In the genomic region with DNA sequence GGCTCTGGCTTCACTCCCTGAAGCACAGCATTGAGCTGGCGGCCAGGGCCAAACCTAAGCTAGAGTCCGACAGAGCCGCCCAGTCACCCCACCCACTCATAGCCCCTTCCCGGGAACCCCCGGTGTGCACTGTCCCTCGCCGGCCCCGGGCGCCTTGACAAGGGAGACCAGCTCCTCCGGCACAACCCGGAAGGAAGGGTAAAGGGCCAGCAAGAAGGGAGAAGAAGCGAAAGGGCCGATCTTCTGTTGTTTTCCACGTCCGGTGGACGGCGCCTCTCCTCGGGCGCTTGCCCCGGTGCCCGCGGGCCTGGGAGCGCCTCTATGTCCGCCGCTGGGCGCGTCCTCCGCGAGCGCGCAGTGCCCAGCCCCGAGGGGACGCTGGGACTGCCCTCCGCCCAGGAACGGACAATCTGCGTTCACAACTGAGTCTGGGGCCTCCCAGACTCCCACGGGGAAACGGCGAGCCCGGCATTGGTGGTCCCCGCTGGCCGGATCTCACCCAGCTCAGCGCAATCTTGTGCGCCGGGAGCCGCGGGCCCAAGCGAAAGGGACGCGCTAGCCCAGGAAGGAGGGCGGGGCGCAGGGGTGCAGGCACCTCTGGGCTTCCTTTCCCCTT, we compare ENCODE assay signal across 13 cellular contexts.
DNase-seq lines count a peak whose midpoint lies in the region; ATAC-seq, FAIRE-seq and TF ChIP-seq lines count a peak whose summit lies in the region.
"Had no signal": no experiment of that assay in that cellular context is flagged by ENCODE, and none has a peak within 500 bp of the region (broad histone marks: within the 10 kb centered on the region; RNA-seq: fewer than 3 reads in every experiment).

No MANE protein-coding gene starts in this region.

- H3K9me3 ChIP-seq in H9 (ENCODE audit: control insufficient read depth, low read depth, low read length) (no peaks in the 10 kb centered on the region), small intestine (ENCODE audit: control insufficient read depth, low read depth) (no peaks in the 10 kb centered on the region)

- no peaks in the 10 kb centered on the region for H4K20me1 ChIP-seq in H9 (ENCODE audit: control insufficient read depth, insufficient read depth, insufficient read length)

- H4K5ac ChIP-seq in H9 (ENCODE audit: insufficient read length, low read depth, low read length), result no peak overlapping the region

- no peak for ATAC-seq in central memory CD8-positive, alpha-beta T cell (replicated peaks; ENCODE audit: extremely low read depth, poor library complexity, severe bottlenecking)
- ATAC-seq in effector memory CD8-positive, alpha-beta T cell (replicated peaks), result no peak
- ATAC-seq: HCT116 had no signal

- no peak overlapping the region; a peak in 1 of 7 replicates for H3K27ac Mint-ChIP-seq in H9
- no peak overlapping the region for H3K27ac Mint-ChIP-seq in central memory CD8-positive, alpha-beta T cell (ENCODE audit: low read depth)
- no peak overlapping the region for H3K27ac Mint-ChIP-seq in activated T-cell treated with anti-CD3 and anti-CD28 coated beads, Interleukin-2, amount 50 U/mL, for 24 hours
- H3K27ac Mint-ChIP-seq in effector memory CD8-positive, alpha-beta T cell, result no peak overlapping the region
- H3K27ac Mint-ChIP-seq: activated naive CD4-positive, alpha-beta T cell treated with anti-CD3 and anti-CD28 coated beads for 36 hours had no signal

- no peaks in the 10 kb centered on the region for H3K27me3 ChIP-seq in H9 (ENCODE audit: insufficient read depth, low read length)
- peaks cover 0 to 9% of the 10 kb centered on the region in 2 donors for H3K27me3 ChIP-seq in small intestine (ENCODE audit: control insufficient read depth in 2 of 2, insufficient read depth in 2 of 2, low read length in 2 of 2)

- H3K9me3 Mint-ChIP-seq in H9, result peaks cover 0 to 2% of the 10 kb centered on the region in 2 experiments; a peak in 1 of 5 replicates
- no peaks in the 10 kb centered on the region for H3K9me3 Mint-ChIP-seq in central memory CD8-positive, alpha-beta T cell
- H3K9me3 Mint-ChIP-seq in activated T-cell treated with anti-CD3 and anti-CD28 coated beads, Interleukin-2, amount 50 U/mL, for 24 hours, result no peaks in the 10 kb centered on the region
- peaks cover 0 to 5% of the 10 kb centered on the region in 2 donors for H3K9me3 Mint-ChIP-seq in effector memory CD8-positive, alpha-beta T cell

- no peak overlapping the region for H2BK5ac ChIP-seq in H9 (ENCODE audit: insufficient read length, low read length)

- H3K27me3 Mint-ChIP-seq in H9 (ENCODE audit: low read depth), result peaks cover 34% of the 10 kb centered on the region
- peaks cover 10% of the 10 kb centered on the region for H3K27me3 Mint-ChIP-seq in central memory CD8-positive, alpha-beta T cell
- H3K27me3 Mint-ChIP-seq in activated T-cell treated with anti-CD3 and anti-CD28 coated beads, Interleukin-2, amount 50 U/mL, for 24 hours, result peaks cover 18% of the 10 kb centered on the region
- H3K27me3 Mint-ChIP-seq in effector memory CD8-positive, alpha-beta T cell, result peaks cover 7 to 19% of the 10 kb centered on the region in 2 donors

- H3K4me3 ChIP-seq in small intestine (ENCODE audit: low read depth in 1 of 2, low read length in 2 of 2), result peak overlapping the region; percentile 4 to 17
- H3K4me3 ChIP-seq: PC-9 had no signal

- H3K79me2 ChIP-seq in H9 (ENCODE audit: insufficient read depth, low read length), result no peaks in the 10 kb centered on the region

- no peaks in the 10 kb centered on the region for H3K79me1 ChIP-seq in H9 (ENCODE audit: insufficient read depth, low read depth, low read length, poor library complexity, severe bottlenecking)

- no peak overlapping the region for H2BK120ac ChIP-seq in H9 (ENCODE audit: low read depth, low read length, poor library complexity, severe bottlenecking)

- no peak overlapping the region for H2AFZ ChIP-seq in H9 (ENCODE audit: low read length)
- H2AFZ ChIP-seq: PC-9 had no signal

- H3K14ac ChIP-seq in H9 (ENCODE audit: insufficient read depth, low read length), result peak overlapping the region; percentile 60

- DNase-seq in H9, result peak; percentile 43
- no peak for DNase-seq in central memory CD8-positive, alpha-beta T cell (ENCODE audit: low spot score in 2 of 2)
- DNase-seq in iPS-NIHi11 (ENCODE audit: low spot score), result peak; percentile 52
- no peak for DNase-seq in small intestine
- DNase-seq in activated T-cell treated with anti-CD3 and anti-CD28 coated beads, Interleukin-2, amount 50 U/mL, for 24 hours, result no peak
- DNase-seq in stimulated activated CD4-positive, alpha-beta T cell treated with anti-CD3 and anti-CD28 coated beads, Interleukin-4, amount 100 ng/mL, for 1 hour, result no peak
- no peak for DNase-seq in UCSD-AML1 (lab: John Stamatoyannopoulos, UW; ENCODE audit: unreplicated experiment)
- DNase-seq in effector memory CD8-positive, alpha-beta T cell, result no peak
- DNase-seq: activated naive CD4-positive, alpha-beta T cell treated with anti-CD3 and anti-CD28 coated beads for 36 hours; NCI-H1417; PC-9; stimulated activated CD4-positive, alpha-beta T cell treated with anti-CD3 and anti-CD28 coated beads, Interleukin-4, amount 100 ng/mL, for 4 hours had no signal

- H2AK5ac ChIP-seq in H9 (ENCODE audit: insufficient read length, low read length), result no peak overlapping the region

- H2BK20ac ChIP-seq in H9 (ENCODE audit: low read depth, low read length, poor library complexity, severe bottlenecking), result no peak overlapping the region

- H3K4me1 ChIP-seq in H9 (ENCODE audit: insufficient read depth, low read length) (no peaks in the 10 kb centered on the region), small intestine (ENCODE audit: control insufficient read depth in 2 of 2, insufficient read depth in 1 of 2, low read depth in 1 of 2, low read length in 1 of 2) (no peaks in the 10 kb centered on the region)

- no peaks in the 10 kb centered on the region; a peak in 1 of 7 replicates for H3K36me3 Mint-ChIP-seq in H9 (ENCODE audit: insufficient read depth in 1 of 3, low read depth in 3 of 3)
- H3K36me3 Mint-ChIP-seq in central memory CD8-positive, alpha-beta T cell (ENCODE audit: insufficient read depth), result no peaks in the 10 kb centered on the region
- H3K36me3 Mint-ChIP-seq in activated T-cell treated with anti-CD3 and anti-CD28 coated beads, Interleukin-2, amount 50 U/mL, for 24 hours (ENCODE audit: low read depth), result no peaks in the 10 kb centered on the region
- peaks cover 4% of the 10 kb centered on the region for H3K36me3 Mint-ChIP-seq in effector memory CD8-positive, alpha-beta T cell (ENCODE audit: insufficient read depth)

- H2BK15ac ChIP-seq in H9 (ENCODE audit: low read depth, low read length), result no peak overlapping the region

- peak overlapping the region; percentile 9 for H3K4me2 ChIP-seq in H9 (ENCODE audit: insufficient read depth, insufficient read length, low read length)
- H3K4me2 ChIP-seq: PC-9 had no signal

- no peaks in the 10 kb centered on the region for H3K23me2 ChIP-seq in H9 (ENCODE audit: insufficient read length, low read depth, low read length, poor library complexity, severe bottlenecking)

- WGBS in H9 (ENCODE audit: extremely low coverage, insufficient read length, low lambda C conversion rate), result no CpG with 5 or more reads among the region's 52 CpGs
- WGBS in small intestine, 3 donors, result 11 to 13% (median 12%) methylated on average over 48 to 52 of the region's 52 CpGs

- H3K4ac ChIP-seq in H9 (ENCODE audit: low read depth, low read length), result no peak overlapping the region

- TF ChIP-seq CTCF in H9 (conservative IDR thresholded peaks at IDR 0.05), result no peak

- no peak overlapping the region for H3K56ac ChIP-seq in H9 (ENCODE audit: insufficient read length, low read depth, low read length)

- no peaks in the 10 kb centered on the region for H3K36me3 ChIP-seq in small intestine (ENCODE audit: control insufficient read depth in 2 of 2, insufficient read depth in 2 of 2, low read length in 2 of 2)

- H3K4me3 Mint-ChIP-seq in H9, result peak overlapping the region; percentile 71 to 74
- H3K4me3 Mint-ChIP-seq in central memory CD8-positive, alpha-beta T cell, result peak overlapping the region; percentile 53
- no peak overlapping the region for H3K4me3 Mint-ChIP-seq in activated T-cell treated with anti-CD3 and anti-CD28 coated beads, Interleukin-2, amount 50 U/mL, for 24 hours
- peak overlapping the region in 1 of 2 donors; percentile 31 for H3K4me3 Mint-ChIP-seq in effector memory CD8-positive, alpha-beta T cell
- H3K4me3 Mint-ChIP-seq: activated naive CD4-positive, alpha-beta T cell treated with anti-CD3 and anti-CD28 coated beads for 36 hours had no signal

- no peak overlapping the region for H3K9ac ChIP-seq in H9 (ENCODE audit: extremely low read depth, insufficient read length, low read length)

- H3K4me1 Mint-ChIP-seq in H9, result peaks cover 2 to 8% of the 10 kb centered on the region in 2 experiments
- no peaks in the 10 kb centered on the region for H3K4me1 Mint-ChIP-seq in central memory CD8-positive, alpha-beta T cell
- peaks cover 2% of the 10 kb centered on the region for H3K4me1 Mint-ChIP-seq in activated T-cell treated with anti-CD3 and anti-CD28 coated beads, Interleukin-2, amount 50 U/mL, for 24 hours (ENCODE audit: low read depth)
- H3K4me1 Mint-ChIP-seq in effector memory CD8-positive, alpha-beta T cell (ENCODE audit: low read depth in 2 of 2), result peaks cover 0 to 3% of the 10 kb centered on the region in 2 donors

- no peak overlapping the region for H3T11ph ChIP-seq in H9 (ENCODE audit: low read length)

- H4K91ac ChIP-seq in H9 (ENCODE audit: insufficient read length, low read depth, low read length), result no peak overlapping the region

- no peak for FAIRE-seq in small intestine (lab: Jason Lieb, UNC)

- no peak overlapping the region for H3K23ac ChIP-seq in H9 (ENCODE audit: insufficient read length, low read depth, low read length)

- H2BK12ac ChIP-seq in H9 (ENCODE audit: insufficient read length, low read depth, low read length), result no peak overlapping the region

- H3K27ac ChIP-seq in H9 (ENCODE audit: insufficient read length, low read depth, low read length) (no peak overlapping the region), small intestine (ENCODE audit: low read depth in 1 of 2, low read length in 1 of 2) (no peak overlapping the region)
- H3K27ac ChIP-seq: PC-9 had no signal

- no peak overlapping the region for H4K8ac ChIP-seq in H9 (replicated peaks; ENCODE audit: insufficient read length, low read depth, low read length)

- no peak overlapping the region for H3K18ac ChIP-seq in H9 (ENCODE audit: insufficient read length, low read depth, low read length)

Comparison
In these comparisons a context has a peak if more than half of its experiments do, and no peak if none do; other contexts are left out.
1. DNase-seq: peak in H9 (single experiment) and iPS-NIHi11 (single experiment); none in central memory CD8-positive, alpha-beta T cell (0 of 2), small intestine (single experiment), activated T-cell treated with anti-CD3 and anti-CD28 coated beads, Interleukin-2, amount 50 U/mL, for 24 hours (single experiment), stimulated activated CD4-positive, alpha-beta T cell treated with anti-CD3 and anti-CD28 coated beads, Interleukin-4, amount 100 ng/mL, for 1 hour (single experiment), UCSD-AML1 (single experiment) and effector memory CD8-positive, alpha-beta T cell (0 of 3).